ENCODE assay signal across 29 cellular contexts in the genomic region with DNA sequence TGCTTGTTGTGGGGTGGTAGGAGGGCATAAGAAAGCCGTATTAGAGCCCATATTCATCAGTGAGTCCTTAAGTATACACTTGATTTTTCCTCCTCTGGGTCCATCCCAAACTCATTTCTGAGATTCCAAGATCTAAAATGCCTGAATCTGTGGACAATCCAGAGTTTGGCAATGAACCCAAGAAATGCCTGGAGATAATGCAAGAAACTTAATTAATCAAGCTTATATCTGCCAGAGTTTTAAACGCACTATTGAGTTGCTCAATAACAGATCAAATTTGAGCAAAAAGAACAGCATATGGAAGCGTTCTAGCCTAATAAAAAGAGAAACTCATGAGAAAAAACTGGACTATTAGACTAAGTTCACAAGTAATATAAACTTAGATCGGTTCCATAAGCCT.
"Had no signal": no experiment of that assay in that cellular context is flagged by ENCODE, and none has a peak within 500 bp of the region (broad histone marks: within the 10 kb centered on the region; RNA-seq: fewer than 3 reads in every experiment).

No MANE protein-coding gene starts in this region.

- H3K4me3 Mint-ChIP-seq: activated CD4-positive, alpha-beta T cell treated with anti-CD3 and anti-CD28 coated beads, Interleukin-2, amount 10 ng/mL, durations not matched to agents 7 days and 5 days; activated CD8-positive, alpha-beta T cell treated with anti-CD3 and anti-CD28 coated beads for 36 hours; activated T-cell treated with anti-CD3 and anti-CD28 coated beads, Interleukin-2, amount 50 U/mL, for 4 hours; activated T-helper 17 cell treated with anti-CD3 and anti-CD28 coated beads, Interleukin-2, amount 50 U/mL, for 72 hours; naive thymus-derived CD4-positive, alpha-beta T cell; stimulated activated effector memory CD8-positive, alpha-beta T cell treated with anti-CD3 and anti-CD28 coated beads, Interleukin-12 subunit alpha, Interleukin-12 subunit beta, amount 100 ng/mL, for 72 hours; stimulated activated naive CD8-positive, alpha-beta T cell treated with anti-CD3 and anti-CD28 coated beads, Interleukin-15, Interleukin-2, amounts not matched to agents 100 ng/mL and 50 ng/mL, for 24 hours; type B pancreatic cell; WTC11 had no signal

- H3K4me1 ChIP-seq: colonic mucosa, esophagus squamous epithelium, foreskin keratinocyte, pancreas, prostate gland, sigmoid colon, uterus had no signal

- H3K4me1 Mint-ChIP-seq: activated CD4-positive, alpha-beta T cell treated with anti-CD3 and anti-CD28 coated beads, Interleukin-2, amount 10 ng/mL, durations not matched to agents 7 days and 5 days; activated T-helper 17 cell treated with anti-CD3 and anti-CD28 coated beads, Interleukin-2, amount 50 U/mL, for 72 hours; naive thymus-derived CD4-positive, alpha-beta T cell; stimulated activated effector memory CD8-positive, alpha-beta T cell treated with anti-CD3 and anti-CD28 coated beads, Interleukin-12 subunit alpha, Interleukin-12 subunit beta, amount 100 ng/mL, for 72 hours had no signal

- H3K36me3 Mint-ChIP-seq: activated naive CD4-positive, alpha-beta T cell treated with anti-CD3 and anti-CD28 coated beads, Interleukin-2, amount 50 U/mL, for 72 hours; naive thymus-derived CD4-positive, alpha-beta T cell; stimulated activated effector memory CD8-positive, alpha-beta T cell treated with anti-CD3 and anti-CD28 coated beads, Interleukin-12 subunit alpha, Interleukin-12 subunit beta, amount 100 ng/mL, for 72 hours; type B pancreatic cell; WTC11 had no signal

- H3K27ac ChIP-seq: body of pancreas, cardiac muscle cell, colonic mucosa, epithelial cell of prostate, esophagus squamous epithelium, foreskin keratinocyte, heart right ventricle, pancreas, prostate gland, sigmoid colon, uterus had no signal

- H3K4me3 ChIP-seq: body of pancreas, cardiac muscle cell, colonic mucosa, esophagus squamous epithelium, heart right ventricle, pancreas, prostate gland, sigmoid colon, uterus had no signal

- DNase-seq: activated CD4-positive, alpha-beta T cell treated with anti-CD3 and anti-CD28 coated beads for 1 hour; activated CD4-positive, alpha-beta T cell treated with anti-CD3 and anti-CD28 coated beads, Interleukin-2, amount 10 ng/mL, durations not matched to agents 7 days and 5 days; activated CD8-positive, alpha-beta T cell treated with anti-CD3 and anti-CD28 coated beads for 36 hours; activated T-cell treated with anti-CD3 and anti-CD28 coated beads, Interleukin-2, amount 50 U/mL, for 4 hours; aorta; body of pancreas; cerebellar nuclear complex; colonic mucosa; effector CD8-positive, alpha-beta T cell; esophagus squamous epithelium; foreskin keratinocyte; heart right ventricle; midbrain; naive thymus-derived CD4-positive, alpha-beta T cell; pancreas; sigmoid colon; small intestine; stimulated activated CD4-positive, alpha-beta T cell treated with anti-CD3 and anti-CD28 coated beads, Interleukin-4, amount 100 ng/mL, for 24 hours; substantia nigra; uterus had no signal

- H3K27me3 ChIP-seq: body of pancreas, cardiac muscle cell, colonic mucosa, esophagus squamous epithelium, foreskin keratinocyte, heart right ventricle, pancreas, sigmoid colon, uterus had no signal

- ATAC-seq: activated CD8-positive, alpha-beta T cell treated with anti-CD3 and anti-CD28 coated beads for 36 hours; activated naive CD4-positive, alpha-beta T cell treated with anti-CD3 and anti-CD28 coated beads, Interleukin-2, amount 50 U/mL, for 72 hours; activated T-cell treated with anti-CD3 and anti-CD28 coated beads, Interleukin-2, amount 50 U/mL, for 4 hours; activated T-helper 17 cell treated with anti-CD3 and anti-CD28 coated beads, Interleukin-2, amount 50 U/mL, for 72 hours; body of pancreas; foreskin keratinocyte; heart right ventricle; naive thymus-derived CD4-positive, alpha-beta T cell; pancreas; stimulated activated effector memory CD8-positive, alpha-beta T cell treated with anti-CD3 and anti-CD28 coated beads, Interleukin-12 subunit alpha, Interleukin-12 subunit beta, amount 100 ng/mL, for 72 hours had no signal

- H3K27me3 Mint-ChIP-seq: activated CD4-positive, alpha-beta T cell treated with anti-CD3 and anti-CD28 coated beads, Interleukin-2, amount 10 ng/mL, durations not matched to agents 7 days and 5 days; activated CD8-positive, alpha-beta T cell treated with anti-CD3 and anti-CD28 coated beads for 36 hours; activated T-helper 17 cell treated with anti-CD3 and anti-CD28 coated beads, Interleukin-2, amount 50 U/mL, for 72 hours; naive thymus-derived CD4-positive, alpha-beta T cell; stimulated activated naive CD8-positive, alpha-beta T cell treated with anti-CD3 and anti-CD28 coated beads, Interleukin-15, Interleukin-2, amounts not matched to agents 100 ng/mL and 50 ng/mL, for 24 hours had no signal

- H3K36me3 ChIP-seq: cardiac muscle cell, colonic mucosa, esophagus squamous epithelium, heart right ventricle, pancreas, prostate gland, sigmoid colon, uterus had no signal

- H3K9me3 Mint-ChIP-seq: activated CD4-positive, alpha-beta T cell treated with anti-CD3 and anti-CD28 coated beads, Interleukin-2, amount 10 ng/mL, durations not matched to agents 7 days and 5 days; activated CD8-positive, alpha-beta T cell treated with anti-CD3 and anti-CD28 coated beads for 36 hours; activated T-cell treated with anti-CD3 and anti-CD28 coated beads, Interleukin-2, amount 50 U/mL, for 4 hours; stimulated activated naive CD8-positive, alpha-beta T cell treated with anti-CD3 and anti-CD28 coated beads, Interleukin-15, Interleukin-2, amounts not matched to agents 100 ng/mL and 50 ng/mL, for 24 hours; type B pancreatic cell; WTC11 had no signal

- H3K9me3 ChIP-seq: body of pancreas, colonic mucosa, esophagus squamous epithelium, heart right ventricle, pancreas, prostate gland, sigmoid colon, uterus had no signal

- H3K27ac Mint-ChIP-seq: activated CD4-positive, alpha-beta T cell treated with anti-CD3 and anti-CD28 coated beads, Interleukin-2, amount 10 ng/mL, durations not matched to agents 7 days and 5 days; activated CD8-positive, alpha-beta T cell treated with anti-CD3 and anti-CD28 coated beads for 36 hours; activated naive CD4-positive, alpha-beta T cell treated with anti-CD3 and anti-CD28 coated beads, Interleukin-2, amount 50 U/mL, for 72 hours; activated T-helper 17 cell treated with anti-CD3 and anti-CD28 coated beads, Interleukin-2, amount 50 U/mL, for 72 hours; naive thymus-derived CD4-positive, alpha-beta T cell; stimulated activated effector memory CD8-positive, alpha-beta T cell treated with anti-CD3 and anti-CD28 coated beads, Interleukin-12 subunit alpha, Interleukin-12 subunit beta, amount 100 ng/mL, for 72 hours; stimulated activated naive CD8-positive, alpha-beta T cell treated with anti-CD3 and anti-CD28 coated beads, Interleukin-15, Interleukin-2, amounts not matched to agents 100 ng/mL and 50 ng/mL, for 24 hours; type B pancreatic cell; WTC11 had no signal
